In genomic region chr18:59907172-59907571, GRCh38 we compare ENCODE assay signal across 12 cellular contexts. TPM values are rescaled to one million over a fixed set of nuclear protein-coding genes. Genes with fewer than 3 reads are reported as not detected.
A peak's percentile ranks its signal among the peaks of the same experiment; 100 is the strongest.
DNase-seq lines count a peak whose midpoint lies in the region; ATAC-seq and TF ChIP-seq lines count a peak whose summit lies in the region.
"Had no signal": no experiment of that assay in that cellular context is flagged by ENCODE, and none has a peak within 500 bp of the region (broad histone marks: within the 10 kb centered on the region; RNA-seq: fewer than 3 reads in every experiment).

No MANE protein-coding gene starts in this region.

- DNase-seq in AG10803 (ENCODE audit: low read depth), result peak; percentile 8
- peak; percentile 65 for DNase-seq in GM12865 (ENCODE audit: low read depth)
- no peak for DNase-seq in activated CD8-positive, alpha-beta T cell treated with anti-CD3 and anti-CD28 coated beads, Interleukin-2, amount 10 ng/mL, durations not matched to agents 7 days and 5 days
- DNase-seq in stimulated activated naive CD4-positive, alpha-beta T cell treated with Interleukin-2 at 50 U/mL for 16 hours (lab: John Stamatoyannopoulos, UW), result no peak
- DNase-seq in LoVo (ENCODE audit: low spot score), result no peak
- DNase-seq in heart right ventricle, result no peak
- DNase-seq: caudate nucleus, pancreas, Right ventricle myocardium superior had no signal

- POLR2A ChIA-PET in activated CD8-positive, alpha-beta T cell treated with anti-CD3 and anti-CD28 coated beads, Interleukin-2, amount 10 ng/mL, durations not matched to agents 7 days and 5 days (lab: Charles Lee), result interaction anchor here (0.6 kb wide), 1 partner anchor 762 kb away, joined by 3 read pairs; no protein-coding TSS in a partner anchor

- H3K27ac Mint-ChIP-seq in activated CD8-positive, alpha-beta T cell treated with anti-CD3 and anti-CD28 coated beads, Interleukin-2, amount 10 ng/mL, durations not matched to agents 7 days and 5 days, result peak overlapping the region; percentile 80

- 53 to 55% methylated on average over 5 of the region's 5 CpGs for WGBS in heart right ventricle, 2 donors

- no peaks in the 10 kb centered on the region for H3K9me3 ChIP-seq in KOPT-K1 (ENCODE audit: insufficient read depth, low read length, poor library complexity, severe bottlenecking)
- H3K9me3 ChIP-seq in heart right ventricle, result peaks cover 0 to 2% (median 0%) of the 10 kb centered on the region in 11 donors
- H3K9me3 ChIP-seq: esophagus muscularis mucosa, pancreas had no signal

- peaks cover 25% of the 10 kb centered on the region for H3K36me3 Mint-ChIP-seq in activated CD8-positive, alpha-beta T cell treated with anti-CD3 and anti-CD28 coated beads, Interleukin-2, amount 10 ng/mL, durations not matched to agents 7 days and 5 days (ENCODE audit: low read depth)

- peak overlapping the region; percentile 85 for H3K27ac ChIP-seq in KOPT-K1 (ENCODE audit: low read depth, low read length, poor library complexity, severe bottlenecking)
- H3K27ac ChIP-seq in heart right ventricle, result no peak overlapping the region
- H3K27ac ChIP-seq: esophagus muscularis mucosa, pancreas had no signal

- no peak for TF ChIP-seq CTCF in AG10803 (conservative IDR thresholded peaks at IDR 0.05; ENCODE audit: low read length)
- TF ChIP-seq CTCF in GM12865 (IDR thresholded peaks at IDR 0.05; ENCODE audit: insufficient read depth, low read depth, low read length, missing control alignments), result no peak
- TF ChIP-seq CTCF in heart right ventricle (IDR thresholded peaks at IDR 0.05), result no peak

- H3K4me1 ChIP-seq in heart right ventricle, result peaks cover 0 to 67% (median 7%) of the 10 kb centered on the region in 9 donors
- H3K4me1 ChIP-seq: pancreas had no signal

- peaks cover 56% of the 10 kb centered on the region for H3K4me1 Mint-ChIP-seq in activated CD8-positive, alpha-beta T cell treated with anti-CD3 and anti-CD28 coated beads, Interleukin-2, amount 10 ng/mL, durations not matched to agents 7 days and 5 days (ENCODE audit: low read depth)

- intact Hi-C loops in heart right ventricle (cut with DNase I), result no loop called here

- peaks cover 0 to 84% (median 33%) of the 10 kb centered on the region in 7 donors for H3K27me3 ChIP-seq in heart right ventricle

- CTCF ChIA-PET in activated CD8-positive, alpha-beta T cell treated with anti-CD3 and anti-CD28 coated beads, Interleukin-2, amount 10 ng/mL, durations not matched to agents 7 days and 5 days (lab: Charles Lee), result interaction anchor here (0.7 to 1.1 kb wide), 3 partner anchors 15 to 81 kb away, joined by 3 to 5 read pairs (median 3); no protein-coding TSS in a partner anchor

- H3K4me3 ChIP-seq in AG10803 (ENCODE audit: low read length) (no peak overlapping the region), GM12865 (ENCODE audit: low read depth, low read length) (peak overlapping the region; percentile 41), heart right ventricle (no peak overlapping the region)
- H3K4me3 ChIP-seq: esophagus muscularis mucosa, pancreas had no signal

- peak overlapping the region; percentile 30 for H3K4me3 Mint-ChIP-seq in activated CD8-positive, alpha-beta T cell treated with anti-CD3 and anti-CD28 coated beads, Interleukin-2, amount 10 ng/mL, durations not matched to agents 7 days and 5 days

- ATAC-seq in activated CD8-positive, alpha-beta T cell treated with anti-CD3 and anti-CD28 coated beads, Interleukin-2, amount 10 ng/mL, durations not matched to agents 7 days and 5 days, result peak; percentile 11
- ATAC-seq in heart right ventricle (no peak), HG02642 (IDR thresholded peaks at IDR 0.05; ENCODE audit: poor library complexity, unreplicated experiment) (no peak)
- ATAC-seq: pancreas had no signal

- peaks cover 3% of the 10 kb centered on the region for H3K27me3 Mint-ChIP-seq in activated CD8-positive, alpha-beta T cell treated with anti-CD3 and anti-CD28 coated beads, Interleukin-2, amount 10 ng/mL, durations not matched to agents 7 days and 5 days (ENCODE audit: low read depth)

- H3K36me3 ChIP-seq in KOPT-K1 (ENCODE audit: insufficient read depth, low read length) (peaks cover 25% of the 10 kb centered on the region), heart right ventricle (no peaks in the 10 kb centered on the region)
- H3K36me3 ChIP-seq: esophagus muscularis mucosa, pancreas had no signal

- no peaks in the 10 kb centered on the region for H3K9me3 Mint-ChIP-seq in activated CD8-positive, alpha-beta T cell treated with anti-CD3 and anti-CD28 coated beads, Interleukin-2, amount 10 ng/mL, durations not matched to agents 7 days and 5 days (ENCODE audit: insufficient read depth)

RNA-seq across cellular contexts. Expression of gene PMAIP1, which starts 7.4 kb away (rescaled TPM):
- total RNA-seq in activated CD8-positive, alpha-beta T cell treated with anti-CD3 and anti-CD28 coated beads, Interleukin-2, amount 10 ng/mL, durations not matched to agents 7 days and 5 days, result 10 to 100 TPM; 26.4 to 30.5 TPM
- total RNA-seq in heart right ventricle, result 1 to 10 TPM in 1 of 10 donors, under 1 TPM in 6, not detected in 3; 0.18 to 1.8 (median 0.40) TPM
- under 1 TPM; 0.22 to 0.32 TPM for polyA plus RNA-seq in heart right ventricle
- total RNA-seq: Right ventricle myocardium superior had no signal

Comparison
In these comparisons a context has a peak if more than half of its experiments do, and no peak if none do; other contexts are left out.
1. DNase-seq: peak in AG10803 (single experiment) and GM12865 (single experiment); none in activated CD8-positive, alpha-beta T cell treated with anti-CD3 and anti-CD28 coated beads, Interleukin-2, amount 10 ng/mL, durations not matched to agents 7 days and 5 days (single experiment), stimulated activated naive CD4-positive, alpha-beta T cell treated with Interleukin-2 at 50 U/mL for 16 hours (single experiment), LoVo (single experiment) and heart right ventricle (0 of 2).
2. RNA of gene PMAIP1, which starts 7.4 kb away (total RNA-seq): 26.4 to 30.5 TPM in activated CD8-positive, alpha-beta T cell treated with anti-CD3 and anti-CD28 coated beads, Interleukin-2, amount 10 ng/mL, durations not matched to agents 7 days and 5 days; 0.18 to 1.8 TPM in heart right ventricle; every median in the first group is over 4 times any median in the second.